In the genomic region with DNA sequence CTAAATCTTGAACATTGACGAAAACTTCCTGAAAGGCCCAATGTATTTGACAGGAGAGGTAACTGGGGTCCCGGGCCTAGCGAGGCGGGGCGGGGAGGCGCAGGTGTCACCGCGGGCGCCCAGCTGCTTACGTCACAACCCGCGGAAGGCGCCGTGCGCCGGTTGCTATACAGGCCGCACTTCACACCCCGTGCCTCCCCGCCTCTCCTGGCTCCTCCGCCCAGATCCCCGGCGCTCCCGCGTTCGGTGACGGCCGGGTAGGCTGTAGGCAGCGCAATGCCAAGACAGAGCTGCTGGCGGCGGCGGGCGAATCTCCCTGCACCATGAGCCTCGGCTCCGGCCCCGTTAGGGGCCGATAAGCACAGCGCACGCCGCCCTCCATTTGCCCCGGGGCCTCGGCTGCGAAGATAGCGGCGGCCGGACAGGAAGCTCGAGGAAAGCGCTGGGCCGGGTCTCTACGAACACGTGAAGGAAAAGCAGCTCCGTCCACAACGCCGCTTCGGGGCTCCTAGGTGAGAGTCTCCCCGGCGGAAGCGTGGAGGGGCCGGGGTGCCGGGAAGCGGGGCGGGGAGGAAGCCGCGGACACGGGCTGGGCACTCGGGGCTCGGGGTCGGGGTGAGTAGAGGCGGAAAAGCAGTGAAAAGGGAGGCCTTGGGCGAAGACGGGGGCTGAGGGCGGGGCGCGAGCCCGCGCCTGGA, we compare ENCODE assay signal across 8 cellular contexts. TPM values are rescaled to one million over a fixed set of nuclear protein-coding genes. Genes with fewer than 3 reads are reported as not detected.
A peak's percentile ranks its signal among the peaks of the same experiment; 100 is the strongest.
DNase-seq lines count a peak whose midpoint lies in the region; ATAC-seq and TF ChIP-seq lines count a peak whose summit lies in the region.

A gene with protein sequence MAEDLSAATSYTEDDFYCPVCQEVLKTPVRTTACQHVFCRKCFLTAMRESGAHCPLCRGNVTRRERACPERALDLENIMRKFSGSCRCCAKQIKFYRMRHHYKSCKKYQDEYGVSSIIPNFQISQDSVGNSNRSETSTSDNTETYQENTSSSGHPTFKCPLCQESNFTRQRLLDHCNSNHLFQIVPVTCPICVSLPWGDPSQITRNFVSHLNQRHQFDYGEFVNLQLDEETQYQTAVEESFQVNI (plus strand): TSS at position 151 of the 698 bp plus-strand sequence. CDS start 903 bp downstream, outside the sequence.

- H3K4me1 Mint-ChIP-seq in activated T-helper 2 cell treated with anti-CD3 and anti-CD28 coated beads, Interferon-gamma antibody, Interleukin-2, Interleukin-4, amounts not matched to agents 10 μg/mL and 5 μg/mL and 100 μg/mL, durations not matched to agents 14 hours and 24 hours and 36 hours (ENCODE audit: low read depth), result peaks cover 43% of the 10 kb centered on the region
- H3K4me1 Mint-ChIP-seq in nephron, result peaks cover 31% of the 10 kb centered on the region
- peaks cover 46% of the 10 kb centered on the region for H3K4me1 Mint-ChIP-seq in stimulated activated naive CD8-positive, alpha-beta T cell treated with anti-CD3 and anti-CD28 coated beads, Interleukin-15, Interleukin-2, amounts not matched to agents 100 ng/mL and 50 ng/mL, for 24 hours (ENCODE audit: low read depth)

- H3K27ac ChIP-seq in RWPE2 (ENCODE audit: poor library complexity, severe bottlenecking), result peak within 1 kb of the TSS; percentile 87

- no peaks in the 10 kb centered on the region for H3K27me3 ChIP-seq in RWPE2 (ENCODE audit: insufficient read depth, poor library complexity, severe bottlenecking)

- ATAC-seq in RWPE2 (ENCODE audit: low read depth), result peak; percentile 66

- peak within 1 kb of the TSS; percentile 92 for H3K4me3 Mint-ChIP-seq in activated T-helper 2 cell treated with anti-CD3 and anti-CD28 coated beads, Interferon-gamma antibody, Interleukin-2, Interleukin-4, amounts not matched to agents 10 μg/mL and 5 μg/mL and 100 μg/mL, durations not matched to agents 14 hours and 24 hours and 36 hours (ENCODE audit: low read depth)
- peak within 1 kb of the TSS; percentile 97 to 99 (median 99) for H3K4me3 Mint-ChIP-seq in nephron
- peak within 1 kb of the TSS; percentile 96 for H3K4me3 Mint-ChIP-seq in stimulated activated naive CD8-positive, alpha-beta T cell treated with anti-CD3 and anti-CD28 coated beads, Interleukin-15, Interleukin-2, amounts not matched to agents 100 ng/mL and 50 ng/mL, for 24 hours

- no peaks in the 10 kb centered on the region for H3K4me1 ChIP-seq in RWPE2 (ENCODE audit: insufficient read depth, poor library complexity, severe bottlenecking)

- intact Hi-C loops in activated T-helper 2 cell treated with anti-CD3 and anti-CD28 coated beads, Interferon-gamma antibody, Interleukin-2, Interleukin-4, amounts not matched to agents 10 μg/mL and 5 μg/mL and 100 μg/mL, durations not matched to agents 14 hours and 24 hours and 36 hours (cut with micrococcal nuclease), result loop anchor here (1.0 to 5.0 kb wide), 6 partner anchors 15 to 435 kb away; partner anchors contain the start of genes RNF125 and TRAPPC8

- H3K36me3 Mint-ChIP-seq in activated T-helper 2 cell treated with anti-CD3 and anti-CD28 coated beads, Interferon-gamma antibody, Interleukin-2, Interleukin-4, amounts not matched to agents 10 μg/mL and 5 μg/mL and 100 μg/mL, durations not matched to agents 14 hours and 24 hours and 36 hours (ENCODE audit: low read depth), result peaks cover 55% of the 10 kb centered on the region
- H3K36me3 Mint-ChIP-seq in nephron (ENCODE audit: low read depth), result peaks cover 28% of the 10 kb centered on the region
- peaks cover 42% of the 10 kb centered on the region for H3K36me3 Mint-ChIP-seq in stimulated activated naive CD8-positive, alpha-beta T cell treated with anti-CD3 and anti-CD28 coated beads, Interleukin-15, Interleukin-2, amounts not matched to agents 100 ng/mL and 50 ng/mL, for 24 hours (ENCODE audit: low read depth)

- TF ChIP-seq CTCF in RWPE2 (IDR thresholded peaks at IDR 0.05; ENCODE audit: poor library complexity, severe bottlenecking) (no peak), fibroblast of pulmonary artery (IDR thresholded peaks at IDR 0.05; ENCODE audit: low read length, missing control alignments) (no peak), nephron (IDR thresholded peaks at IDR 0.05; ENCODE audit: unreplicated experiment in 3 of 3) (no peak)

- peaks cover 32% of the 10 kb centered on the region for H3K36me3 ChIP-seq in RWPE2 (ENCODE audit: low read depth)

- no peaks in the 10 kb centered on the region for H3K9me3 Mint-ChIP-seq in activated T-helper 2 cell treated with anti-CD3 and anti-CD28 coated beads, Interferon-gamma antibody, Interleukin-2, Interleukin-4, amounts not matched to agents 10 μg/mL and 5 μg/mL and 100 μg/mL, durations not matched to agents 14 hours and 24 hours and 36 hours
- H3K9me3 Mint-ChIP-seq in nephron, result no peaks in the 10 kb centered on the region
- H3K9me3 Mint-ChIP-seq in stimulated activated naive CD8-positive, alpha-beta T cell treated with anti-CD3 and anti-CD28 coated beads, Interleukin-15, Interleukin-2, amounts not matched to agents 100 ng/mL and 50 ng/mL, for 24 hours, result no peaks in the 10 kb centered on the region

- DNase-seq in Daoy (ENCODE audit: low read depth) (peak; percentile 80), H4 (ENCODE audit: low spot score) (peak; percentile 73), LoVo (ENCODE audit: low spot score) (peak; percentile 87), RWPE2 (ENCODE audit: low spot score) (peak; percentile 80), fibroblast of pulmonary artery (ENCODE audit: low read depth) (peak; percentile 83)
- peak; percentile 85 for DNase-seq in activated T-helper 2 cell treated with anti-CD3 and anti-CD28 coated beads, Interferon-gamma antibody, Interleukin-2, Interleukin-4, amounts not matched to agents 10 μg/mL and 5 μg/mL and 100 μg/mL, durations not matched to agents 14 hours and 24 hours and 36 hours (ENCODE audit: low spot score)

- peak within 1 kb of the TSS; percentile 93 for H3K27ac Mint-ChIP-seq in activated T-helper 2 cell treated with anti-CD3 and anti-CD28 coated beads, Interferon-gamma antibody, Interleukin-2, Interleukin-4, amounts not matched to agents 10 μg/mL and 5 μg/mL and 100 μg/mL, durations not matched to agents 14 hours and 24 hours and 36 hours
- peak within 1 kb of the TSS; percentile 83 to 97 (median 93) for H3K27ac Mint-ChIP-seq in nephron
- peak within 1 kb of the TSS; percentile 97 for H3K27ac Mint-ChIP-seq in stimulated activated naive CD8-positive, alpha-beta T cell treated with anti-CD3 and anti-CD28 coated beads, Interleukin-15, Interleukin-2, amounts not matched to agents 100 ng/mL and 50 ng/mL, for 24 hours

- H3K27me3 Mint-ChIP-seq in activated T-helper 2 cell treated with anti-CD3 and anti-CD28 coated beads, Interferon-gamma antibody, Interleukin-2, Interleukin-4, amounts not matched to agents 10 μg/mL and 5 μg/mL and 100 μg/mL, durations not matched to agents 14 hours and 24 hours and 36 hours (ENCODE audit: low read depth), result no peaks in the 10 kb centered on the region
- H3K27me3 Mint-ChIP-seq in nephron (ENCODE audit: low read depth), result no peaks in the 10 kb centered on the region
- no peaks in the 10 kb centered on the region for H3K27me3 Mint-ChIP-seq in stimulated activated naive CD8-positive, alpha-beta T cell treated with anti-CD3 and anti-CD28 coated beads, Interleukin-15, Interleukin-2, amounts not matched to agents 100 ng/mL and 50 ng/mL, for 24 hours

- H3K4me3 ChIP-seq in RWPE2 (ENCODE audit: severe bottlenecking) (peak within 1 kb of the TSS; percentile 80), fibroblast of pulmonary artery (replicated peaks; ENCODE audit: low read depth, low read length) (peak within 1 kb of the TSS; percentile 85)

- no peaks in the 10 kb centered on the region for H3K9me3 ChIP-seq in RWPE2 (ENCODE audit: severe bottlenecking)

RNA-seq across cellular contexts. Expression of the gene that starts here (rescaled TPM):
- total RNA-seq in Daoy (2014; rRNA removed; shearing (Covaris generic)), result 29.2 and 35.7 TPM in 2 replicates
- total RNA-seq in H4 (2014; rRNA removed; shearing (Covaris generic)), result 30.2 and 52.4 TPM in 2 replicates
- total RNA-seq in activated T-helper 2 cell treated with anti-CD3 and anti-CD28 coated beads, Interferon-gamma antibody, Interleukin-2, Interleukin-4, amounts not matched to agents 10 μg/mL and 5 μg/mL and 100 μg/mL, durations not matched to agents 14 hours and 24 hours and 36 hours, result 84.9 and 100 TPM in 2 replicates

Comparison
In these comparisons a context has a peak if more than half of its experiments do, and no peak if none do; other contexts are left out.
1. Peak in every context shown above with its lines: DNase-seq, ATAC-seq, H3K4me3 ChIP-seq and H3K27ac ChIP-seq.